In the genomic region with DNA sequence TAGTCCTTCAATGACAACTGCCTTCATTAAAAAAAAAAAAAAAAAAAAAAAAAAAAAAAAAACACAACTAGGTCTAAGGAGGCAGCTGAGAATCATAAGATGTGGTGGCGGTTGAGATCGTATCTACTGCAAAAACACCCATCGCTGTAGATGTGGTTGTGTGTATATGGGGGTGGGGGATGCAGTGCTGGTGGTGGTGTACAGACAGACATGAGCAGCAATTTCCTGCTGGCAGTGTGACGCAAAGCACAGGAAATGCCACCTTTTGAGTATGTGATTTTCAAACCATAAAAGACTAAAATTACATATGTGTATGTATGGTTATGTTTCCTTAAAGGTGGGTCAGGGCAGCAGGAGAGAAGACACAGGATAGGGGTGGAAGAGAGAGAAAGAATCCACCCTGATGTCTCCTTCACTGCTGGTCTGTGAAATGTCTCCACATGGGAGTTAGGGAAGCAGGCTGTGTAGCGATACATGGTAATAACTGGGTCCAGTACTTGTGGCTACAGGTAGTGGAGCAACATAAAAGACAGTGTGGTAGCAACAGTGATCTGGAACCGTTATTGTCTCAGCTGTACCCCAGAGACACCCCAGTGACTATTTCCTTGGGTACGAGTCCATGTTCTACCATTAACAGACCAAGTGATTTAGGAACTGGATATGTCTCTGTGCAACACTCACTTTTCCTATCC, we compare ENCODE assay signal across 8 cellular contexts. TPM values are rescaled to one million over a fixed set of nuclear protein-coding genes. Genes with fewer than 3 reads are reported as not detected.
DNase-seq lines count a peak whose midpoint lies in the region; ATAC-seq and TF ChIP-seq lines count a peak whose summit lies in the region.

No MANE protein-coding gene starts in this region.

- H3K4me3 ChIP-seq in Jurkat, Clone E6-1 (ENCODE audit: low read length): no peak overlapping the region

- peak; percentile 99 for DNase-seq in Jurkat, Clone E6-1 (ENCODE audit: low read depth, low spot score)
- peak; percentile 78 to 90 for DNase-seq in activated CD8-positive, alpha-beta memory T cell treated with anti-CD3 and anti-CD28 coated beads for 4 hours (ENCODE audit: low read depth in 2 of 2)
- DNase-seq in erythroblast (lab: John Stamatoyannopoulos, UW) (peak; percentile 49 to 84), occipital lobe (lab: John Stamatoyannopoulos, UW) (no peak), head of caudate nucleus (no peak)
- DNase-seq in stimulated activated CD8-positive, alpha-beta memory T cell treated with anti-CD3 and anti-CD28 coated beads, Interleukin-15, amount 100 ng/mL, for 48 hours (ENCODE audit: low read depth in 2 of 2): peak; percentile 80

- intact Hi-C loops in head of caudate nucleus (cut with DNase I): no loop called here

- TF ChIP-seq POLR2A in erythroblast (IDR thresholded peaks at IDR 0.05; ENCODE audit: low read length): no peak

- ATAC-seq in GM19463 (IDR thresholded peaks at IDR 0.05; ENCODE audit: unreplicated experiment): no peak
- no peak for ATAC-seq in HG02623 (IDR thresholded peaks at IDR 0.05; ENCODE audit: unreplicated experiment)

RNA-seq across cellular contexts. Expression of a gene that starts 57.9 kb away (rescaled TPM):
- not detected for polyA plus RNA-seq in Jurkat, Clone E6-1 (2012; ENCODE audit: insufficient read depth, insufficient read length)
- total RNA-seq in occipital lobe: 7.0 TPM

Comparison
In these comparisons a context has a peak if more than half of its experiments do, and no peak if none do; other contexts are left out.
1. DNase-seq: peak in Jurkat, Clone E6-1 (single experiment), activated CD8-positive, alpha-beta memory T cell treated with anti-CD3 and anti-CD28 coated beads for 4 hours (2 of 2), erythroblast (2 of 2) and stimulated activated CD8-positive, alpha-beta memory T cell treated with anti-CD3 and anti-CD28 coated beads, Interleukin-15, amount 100 ng/mL, for 48 hours (2 of 2); none in occipital lobe (single experiment) and head of caudate nucleus (0 of 42).